ENCODE assay signal across 18 cellular contexts in genomic region chr14:69727860-69728259, GRCh38. TPM values are rescaled to one million over a fixed set of nuclear protein-coding genes. Genes with fewer than 3 reads are reported as not detected.
A peak's percentile ranks its signal among the peaks of the same experiment; 100 is the strongest.
DNase-seq lines count a peak whose midpoint lies in the region; ATAC-seq, FAIRE-seq and TF ChIP-seq lines count a peak whose summit lies in the region.
"Had no signal": no experiment of that assay in that cellular context is flagged by ENCODE, and none has a peak within 500 bp of the region (broad histone marks: within the 10 kb centered on the region; RNA-seq: fewer than 3 reads in every experiment).

No MANE protein-coding gene starts in this region.

- H3K27me3 Mint-ChIP-seq in CD4-positive, CD25-positive, alpha-beta regulatory T cell: no peaks in the 10 kb centered on the region
- H3K27me3 Mint-ChIP-seq in natural killer cell treated with Interleukin-12 subunit alpha and Interleukin-12 subunit beta and Interleukin-15 and Interleukin-18, amount 100 ng/mL, for 72 hours: no peaks in the 10 kb centered on the region

- no peak for DNase-seq in CD4-positive, CD25-positive, alpha-beta regulatory T cell
- no peak for DNase-seq in GM12878 (ENCODE audit: low read depth, low spot score)
- no peak for DNase-seq in natural killer cell treated with Interleukin-12 subunit alpha and Interleukin-12 subunit beta and Interleukin-15 and Interleukin-18, amount 100 ng/mL, for 72 hours (ENCODE audit: low spot score)
- DNase-seq in OCI-LY7 (ENCODE audit: low spot score): no peak
- DNase-seq in activated gamma-delta T cell (lab: John Stamatoyannopoulos, UW): no peak
- DNase-seq: activated CD4-positive, alpha-beta T cell treated with anti-CD3 and anti-CD28 coated beads for 1 hour; body of pancreas; effector memory CD4-positive, alpha-beta T cell; naive B cell; NCI-H187; NCI-H2227 treated with DMSO at 0.1 percent for 48 hours; pancreas; sigmoid colon; SW 1271; testis had no signal

- no peak overlapping the region for H3K9ac ChIP-seq in GM12878 (ENCODE audit: control insufficient read depth, insufficient read depth, low read length)

- RAD21 ChIA-PET in GM12878 (lab: Charles Lee; ENCODE audit: unreplicated experiment): interaction anchor here (0.8 to 2.3 kb wide), 9 partner anchors 18 to 143 kb away, joined by 3 to 8 read pairs (median 4); partner anchors contain the start of gene SUSD6

- TF ChIP-seq RAD21 in GM12878 (IDR thresholded peaks at IDR 0.05; ENCODE audit: insufficient read depth, low read depth, low read length): no peak

- no peak overlapping the region for H3K4me3 Mint-ChIP-seq in CD4-positive, CD25-positive, alpha-beta regulatory T cell
- H3K4me3 Mint-ChIP-seq in natural killer cell treated with Interleukin-12 subunit alpha and Interleukin-12 subunit beta and Interleukin-15 and Interleukin-18, amount 100 ng/mL, for 72 hours: peak overlapping the region; percentile 84

- H2AFZ ChIP-seq in ACC112 (ENCODE audit: low read length, unreplicated experiment) (peak overlapping the region; percentile 98), GM12878 (ENCODE audit: control insufficient read depth, low read depth, low read length) (no peak overlapping the region), OCI-LY7 (ENCODE audit: low read length) (no peak overlapping the region)

- POLR2A ChIA-PET in GM12878 (lab: Charles Lee): no interaction called here
- POLR2A ChIA-PET in OCI-LY7 (lab: Charles Lee): no interaction called here

- H3K79me2 ChIP-seq in ACC112 (ENCODE audit: control insufficient read depth, insufficient read depth, low read length, unreplicated experiment) (no peaks in the 10 kb centered on the region), GM12878 (ENCODE audit: control insufficient read depth, insufficient read depth, low read length) (no peaks in the 10 kb centered on the region), OCI-LY7 (ENCODE audit: insufficient read depth, low read depth, low read length) (no peaks in the 10 kb centered on the region)

- TF ChIP-seq POLR2A in GM12878 (IDR thresholded peaks at IDR 0.05; ENCODE audit: low read depth, low read length): no peak

- TF ChIP-seq CTCF in GM12878 (IDR thresholded peaks at IDR 0.05 in 2 of 3, conservative IDR thresholded peaks at IDR 0.05 in 1 of 3; ENCODE audit: control insufficient read depth in 2 of 3, extremely low read depth in 1 of 3, insufficient read depth in 1 of 3, low read depth in 3 of 3, low read length in 3 of 3) (no peak), OCI-LY7 (conservative IDR thresholded peaks at IDR 0.05; ENCODE audit: low read length) (no peak)

- H3K27ac ChIP-seq in ACC112 (ENCODE audit: low read depth, low read length) (no peak overlapping the region), GM12878 (ENCODE audit: control insufficient read depth, insufficient read depth) (no peak overlapping the region), OCI-LY7 (ENCODE audit: low read depth, low read length, poor library complexity, severe bottlenecking) (no peak overlapping the region)
- no peak overlapping the region for H3K27ac ChIP-seq in CD4-positive, CD25-positive, alpha-beta regulatory T cell (ENCODE audit: insufficient read depth, low read length, poor library complexity, severe bottlenecking)
- H3K27ac ChIP-seq: body of pancreas, pancreas had no signal

- no peak overlapping the region for H3K4me2 ChIP-seq in GM12878 (ENCODE audit: control insufficient read depth, insufficient read depth)
- H3K4me2 ChIP-seq in OCI-LY7 (ENCODE audit: low read length): no peak overlapping the region

- no peaks in the 10 kb centered on the region for H3K9me3 ChIP-seq in CD4-positive, CD25-positive, alpha-beta regulatory T cell (ENCODE audit: control insufficient read depth in 2 of 2, low read length in 2 of 2)
- H3K9me3 ChIP-seq in GM12878 (replicated peaks; ENCODE audit: control insufficient read depth, insufficient read depth, low read length) (no peaks in the 10 kb centered on the region), OCI-LY7 (ENCODE audit: low read length) (no peaks in the 10 kb centered on the region)
- H3K9me3 ChIP-seq: body of pancreas, pancreas, sigmoid colon, testis had no signal

- 71% methylated on average over 4 of the region's 4 CpGs for WGBS in GM12878 (ENCODE audit: insufficient coverage, insufficient replicate concordance, low lambda C conversion rate, missing lambda C conversion rate)

- H3K4me1 ChIP-seq in ACC112 (ENCODE audit: control insufficient read depth, insufficient read depth, low read length, unreplicated experiment): peaks cover 7% of the 10 kb centered on the region
- H3K4me1 ChIP-seq in CD4-positive, CD25-positive, alpha-beta regulatory T cell (ENCODE audit: control insufficient read depth, insufficient read depth, low read length, poor library complexity, severe bottlenecking): peaks cover 11% of the 10 kb centered on the region
- peaks cover 4% of the 10 kb centered on the region; the same call in 1 of the 2 replicates for H3K4me1 ChIP-seq in GM12878 (ENCODE audit: control insufficient read depth, insufficient read depth, low read length)
- H3K4me1 ChIP-seq in OCI-LY7 (ENCODE audit: insufficient read depth, low read length, poor library complexity, severe bottlenecking): peaks cover 10% of the 10 kb centered on the region

- no peaks in the 10 kb centered on the region for H3K9me3 Mint-ChIP-seq in CD4-positive, CD25-positive, alpha-beta regulatory T cell
- H3K9me3 Mint-ChIP-seq in natural killer cell treated with Interleukin-12 subunit alpha and Interleukin-12 subunit beta and Interleukin-15 and Interleukin-18, amount 100 ng/mL, for 72 hours: no peaks in the 10 kb centered on the region
- H3K9me3 Mint-ChIP-seq: naive B cell had no signal

- BruUV-seq in GM12878 (replicated peaks; lab: Mats Ljungman, UMichigan) (no TSS peak), OCI-LY7 (replicated peaks; lab: Mats Ljungman, UMichigan) (no TSS peak)

- H3K36me3 ChIP-seq in ACC112 (ENCODE audit: insufficient read depth, low read length) (no peaks in the 10 kb centered on the region), GM12878 (ENCODE audit: control insufficient read depth in 2 of 2, insufficient read depth in 2 of 2, low read length in 1 of 2) (no peaks in the 10 kb centered on the region), OCI-LY7 (ENCODE audit: insufficient read depth, low read length) (no peaks in the 10 kb centered on the region)
- H3K36me3 ChIP-seq in CD4-positive, CD25-positive, alpha-beta regulatory T cell (ENCODE audit: control insufficient read depth, insufficient read depth, low read length): no peaks in the 10 kb centered on the region
- H3K36me3 ChIP-seq: pancreas, sigmoid colon had no signal

- ATAC-seq in CD4-positive, CD25-positive, alpha-beta regulatory T cell (ENCODE audit: low read depth in 2 of 2): no peak
- no peak for ATAC-seq in GM12878
- ATAC-seq in natural killer cell treated with Interleukin-12 subunit alpha and Interleukin-12 subunit beta and Interleukin-15 and Interleukin-18, amount 100 ng/mL, for 72 hours: no peak
- no peak for ATAC-seq in activated CD4-positive, CD25-positive, alpha-beta regulatory T cell treated with anti-CD3 and anti-CD28 coated beads, Interleukin-2, amount 50 U/mL, for 24 hours

- H3K9me2 ChIP-seq in OCI-LY7 (ENCODE audit: insufficient read depth, low read length): no peaks in the 10 kb centered on the region

- CTCF ChIA-PET in GM12878 (lab: Yijun Ruan, JAX): interaction anchor here (0.9 to 5.7 kb wide), 11 partner anchors 10 to 153 kb away, joined by 3 to 90 read pairs (median 9); partner anchors contain the start of gene CCDC177
- CTCF ChIA-PET in OCI-LY7 (lab: Charles Lee; ENCODE audit: unreplicated experiment): interaction anchor here (0.6 to 1.1 kb wide), 2 partner anchors 125 to 142 kb away, joined by 3 to 4 read pairs; no protein-coding TSS in a partner anchor

- peak overlapping the region in 2 of 3 donors; percentile 3 to 65 for H3K27ac Mint-ChIP-seq in CD4-positive, CD25-positive, alpha-beta regulatory T cell
- peak overlapping the region; percentile 79 to 93 for H3K27ac Mint-ChIP-seq in natural killer cell treated with Interleukin-12 subunit alpha and Interleukin-12 subunit beta and Interleukin-15 and Interleukin-18, amount 100 ng/mL, for 72 hours

- intact Hi-C loops in GM12878 (cut with micrococcal nuclease; ENCODE audit: unreplicated experiment) (loop anchor here (1.0 kb wide), 2 partner anchors 125 to 143 kb away; no protein-coding TSS in a partner anchor), OCI-LY7 (cut with micrococcal nuclease; ENCODE audit: unreplicated experiment) (loop anchor here (1.0 to 5.0 kb wide), 3 partner anchors 125 to 481 kb away; no protein-coding TSS in a partner anchor)

- H3K4me3 ChIP-seq in ACC112 (ENCODE audit: low read depth, low read length) (no peak overlapping the region), GM12878 (no peak overlapping the region), OCI-LY7 (ENCODE audit: low read depth, low read length, poor library complexity, severe bottlenecking) (no peak overlapping the region)
- H3K4me3 ChIP-seq in CD4-positive, CD25-positive, alpha-beta regulatory T cell (ENCODE audit: low read depth, low read length): no peak overlapping the region
- H3K4me3 ChIP-seq: body of pancreas, pancreas had no signal

- TF ChIP-seq EP300 in GM12878 (IDR thresholded peaks at IDR 0.05; ENCODE audit: borderline replicate concordance in 1 of 2, control insufficient read depth in 1 of 2, low read depth in 2 of 2, low read length in 2 of 2): no peak

- no peak for FAIRE-seq in GM12878 (lab: Jason Lieb, UNC)
- FAIRE-seq: pancreas, TTC549 had no signal

- H3K27me3 ChIP-seq in ACC112 (ENCODE audit: insufficient read depth, low read length): no peaks in the 10 kb centered on the region
- no peaks in the 10 kb centered on the region for H3K27me3 ChIP-seq in CD4-positive, CD25-positive, alpha-beta regulatory T cell (ENCODE audit: control insufficient read depth, insufficient read depth, low read length)
- no peaks in the 10 kb centered on the region for H3K27me3 ChIP-seq in GM12878 (replicated peaks in 1 of 2; ENCODE audit: control insufficient read depth in 2 of 2, insufficient read depth in 2 of 2, low read length in 1 of 2)
- H3K27me3 ChIP-seq: body of pancreas, pancreas, testis had no signal

- H3K36me3 Mint-ChIP-seq in CD4-positive, CD25-positive, alpha-beta regulatory T cell: no peaks in the 10 kb centered on the region
- H3K36me3 Mint-ChIP-seq in natural killer cell treated with Interleukin-12 subunit alpha and Interleukin-12 subunit beta and Interleukin-15 and Interleukin-18, amount 100 ng/mL, for 72 hours: no peaks in the 10 kb centered on the region
- H3K36me3 Mint-ChIP-seq: naive B cell had no signal

- SMC1A ChIA-PET in GM12878 (lab: Charles Lee; ENCODE audit: uncharacterized antibody, unreplicated experiment): interaction anchor here (0.9 to 7.8 kb wide), 7 partner anchors 14 to 486 kb away, joined by 3 to 85 read pairs (median 5); no protein-coding TSS in a partner anchor

- H4K20me1 ChIP-seq in GM12878 (ENCODE audit: control insufficient read depth, insufficient read depth) (no peaks in the 10 kb centered on the region), OCI-LY7 (ENCODE audit: insufficient read depth, low read length) (no peaks in the 10 kb centered on the region)

- H3K4me1 Mint-ChIP-seq in CD4-positive, CD25-positive, alpha-beta regulatory T cell: peaks cover 5 to 17% (median 15%) of the 10 kb centered on the region in 4 donors
- peaks cover 36 to 41% of the 10 kb centered on the region in 2 donors for H3K4me1 Mint-ChIP-seq in natural killer cell treated with Interleukin-12 subunit alpha and Interleukin-12 subunit beta and Interleukin-15 and Interleukin-18, amount 100 ng/mL, for 72 hours (ENCODE audit: low read depth in 2 of 2)

- in situ Hi-C loops in GM12878 (cut with MboI): loop anchor here (5.0 to 25.0 kb wide), 3 partner anchors 121 to 491 kb away; no protein-coding TSS in a partner anchor

RNA-seq across cellular contexts. Expression of gene SRSF5, which starts 39.1 kb away (rescaled TPM):
- total RNA-seq in CD4-positive, CD25-positive, alpha-beta regulatory T cell: 1,477 TPM
- polyA plus RNA-seq in CD4-positive, CD25-positive, alpha-beta regulatory T cell: 1,000 to 10,000 TPM in 3 of 4 donors, 100 to 1,000 TPM in 1; 909 to 1,385 (median 1,115) TPM
- total RNA-seq in GM12878 (2013; cell fraction: nucleolus; rRNA removed): 912 and 920 TPM in 2 replicates
- 179 and 209 TPM in 2 replicates for total RNA-seq in GM12878 (2014; rRNA removed)
- total RNA-seq in GM12878 (2014; rRNA removed; fragmentation: Illumina TruSeq; extraction: Trizol): 249 and 265 TPM in 2 replicates
- 278 and 291 TPM in 2 replicates for total RNA-seq in GM12878 (2021)
- polyA plus RNA-seq in GM12878 (2011; ENCODE audit: low read depth): 182 TPM
- polyA plus RNA-seq in GM12878 (2011; rRNA removed): 369 and 477 TPM in 2 replicates
- polyA plus RNA-seq in GM12878 (2011; cell fraction: cytosol; rRNA removed): 169 and 173 TPM in 2 replicates
- polyA plus RNA-seq in GM12878 (2011; cell fraction: nucleus; rRNA removed): 1,417 and 1,542 TPM in 2 replicates
- 314 and 433 TPM in 2 replicates for polyA plus RNA-seq in GM12878 (2012)
- 370 and 405 TPM in 2 replicates for polyA plus RNA-seq in GM12878 (2014; fragmentation: Illumina TruSeq; extraction: Trizol)
- 100 to 1,000 TPM; 136 to 225 TPM for polyA plus RNA-seq in GM12878 (2014; fragmentation: Nextera tagmentation; extraction: Ambion mirVana)
- 451 and 453 TPM in 2 replicates for polyA plus RNA-seq in GM12878 (2014; rRNA removed)
- 100 to 1,000 TPM; 266 to 284 TPM for polyA plus RNA-seq in GM12878 (2016; fragmentation: Nextera tagmentation; extraction: Ambion mirVana)
- 137 and 170 TPM in 2 replicates for polyA minus RNA-seq in GM12878 (2011; rRNA and poly(A)+ RNA removed)
- 87.6 and 101 TPM in 2 replicates for polyA minus RNA-seq in GM12878 (2011; cell fraction: cytosol; rRNA and poly(A)+ RNA removed)
- 300 and 376 TPM in 2 replicates for polyA minus RNA-seq in GM12878 (2011; cell fraction: nucleus; rRNA and poly(A)+ RNA removed)
- 100 to 1,000 TPM; 317 to 354 TPM for total RNA-seq in natural killer cell treated with Interleukin-12 subunit alpha and Interleukin-12 subunit beta and Interleukin-15 and Interleukin-18, amount 100 ng/mL, for 72 hours
- 341 and 456 TPM in 2 replicates for total RNA-seq in OCI-LY7 (2014; rRNA removed; shearing (Covaris generic))
- total RNA-seq in OCI-LY7 (2022): 474 and 484 TPM in 2 replicates
